In the genomic region with DNA sequence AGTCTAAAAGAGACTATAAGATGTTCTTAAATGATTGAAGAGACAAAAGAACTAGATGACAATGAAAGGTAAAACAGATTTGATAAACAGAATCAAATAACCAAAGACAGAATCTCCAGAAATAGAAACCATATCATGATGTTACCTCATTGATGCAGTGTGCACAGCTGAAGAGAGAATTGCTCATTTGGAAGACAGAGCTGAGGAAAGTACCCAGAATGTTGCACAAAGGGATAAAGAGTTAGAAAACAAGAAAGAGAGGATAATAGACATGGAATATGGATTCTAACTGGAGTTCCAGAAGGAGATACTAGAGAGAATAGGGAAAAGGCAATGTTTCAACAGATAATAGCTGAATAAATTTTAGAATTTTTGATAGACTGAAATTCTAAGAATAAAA, we compare ENCODE assay signal across 21 cellular contexts.
"Had no signal": no experiment of that assay in that cellular context is flagged by ENCODE, and none has a peak within 500 bp of the region (broad histone marks: within the 10 kb centered on the region; RNA-seq: fewer than 3 reads in every experiment).

No MANE protein-coding gene starts in this region.

- FAIRE-seq: colon, RCC 7860 had no signal

- H3K27me3 Mint-ChIP-seq: activated CD8-positive, alpha-beta memory T cell treated with anti-CD3 and anti-CD28 coated beads, Interleukin-2, amount 10 ng/mL, durations not matched to agents 7 days and 5 days; activated T-cell treated with anti-CD3 and anti-CD28 coated beads, Interleukin-2, amount 50 U/mL, for 24 hours had no signal

- H3K27ac Mint-ChIP-seq: activated CD8-positive, alpha-beta memory T cell treated with anti-CD3 and anti-CD28 coated beads, Interleukin-2, amount 10 ng/mL, durations not matched to agents 7 days and 5 days; activated CD8-positive, alpha-beta T cell treated with anti-CD3 and anti-CD28 coated beads, Interleukin-2, amount 10 ng/mL, durations not matched to agents 7 days and 5 days; activated naive CD4-positive, alpha-beta T cell treated with anti-CD3 and anti-CD28 coated beads, Interleukin-2, amount 50 U/mL, for 72 hours; activated T-cell treated with anti-CD3 and anti-CD28 coated beads, Interleukin-2, amount 50 U/mL, for 24 hours; activated T-helper 1 cell treated with anti-CD3 and anti-CD28 coated beads, Interleukin-12 subunit alpha, Interleukin-12 subunit beta, Interleukin-2, Interleukin-4 antibody, amounts not matched to agents 30 ng/mL and 10 ng/mL and 1 ng/mL, durations not matched to agents 14 hours and 24 hours and 36 hours had no signal

- H3K4me3 Mint-ChIP-seq: activated CD8-positive, alpha-beta memory T cell treated with anti-CD3 and anti-CD28 coated beads, Interleukin-2, amount 10 ng/mL, durations not matched to agents 7 days and 5 days; activated CD8-positive, alpha-beta T cell treated with anti-CD3 and anti-CD28 coated beads, Interleukin-2, amount 10 ng/mL, durations not matched to agents 7 days and 5 days; activated T-cell treated with anti-CD3 and anti-CD28 coated beads, Interleukin-2, amount 50 U/mL, for 24 hours; activated T-helper 1 cell treated with anti-CD3 and anti-CD28 coated beads, Interleukin-12 subunit alpha, Interleukin-12 subunit beta, Interleukin-2, Interleukin-4 antibody, amounts not matched to agents 30 ng/mL and 10 ng/mL and 1 ng/mL, durations not matched to agents 14 hours and 24 hours and 36 hours had no signal

- DNase-seq: activated CD4-positive, alpha-beta T cell treated with anti-CD3 and anti-CD28 coated beads for 4 hours; activated CD8-positive, alpha-beta memory T cell treated with anti-CD3 and anti-CD28 coated beads, Interleukin-2, amount 10 ng/mL, durations not matched to agents 7 days and 5 days; activated CD8-positive, alpha-beta T cell treated with anti-CD3 and anti-CD28 coated beads, Interleukin-2, amount 10 ng/mL, durations not matched to agents 7 days and 5 days; activated effector memory CD4-positive, alpha-beta T cell treated with anti-CD3 and anti-CD28 coated beads, Interleukin-2, amount 50 U/mL, for 16 hours; activated naive CD4-positive, alpha-beta T cell treated with Interleukin-2 at 50 U/mL for 16 hours; activated T-cell treated with anti-CD3 and anti-CD28 coated beads, Interleukin-2, amount 50 U/mL, for 24 hours; brain microvascular endothelial cell; cerebellar nuclear complex; Kasumi-1; NCI-H1105 treated with DMSO at 0.1 percent for 48 hours; NCI-H146; NCI-H187 treated with DMSO at 0.1 percent for 48 hours; NCI-H2081 treated with DMSO at 0.1 percent for 48 hours; NCI-H446; NCI-H524; SHP77 had no signal

- ATAC-seq: activated CD4-positive, CD25-positive, alpha-beta regulatory T cell treated with anti-CD3 and anti-CD28 coated beads, Interleukin-2, amount 50 U/mL, for 24 hours; activated CD8-positive, alpha-beta memory T cell treated with anti-CD3 and anti-CD28 coated beads, Interleukin-2, amount 10 ng/mL, durations not matched to agents 7 days and 5 days; activated CD8-positive, alpha-beta T cell treated with anti-CD3 and anti-CD28 coated beads, Interleukin-2, amount 10 ng/mL, durations not matched to agents 7 days and 5 days; activated naive CD4-positive, alpha-beta T cell treated with anti-CD3 and anti-CD28 coated beads, Interleukin-2, amount 50 U/mL, for 72 hours had no signal
